ENCODE assay signal across 12 cellular contexts in genomic region chr1:47225430-47226100, GRCh38. TPM values are rescaled to one million over a fixed set of nuclear protein-coding genes. Genes with fewer than 3 reads are reported as not detected.
DNase-seq lines count a peak whose midpoint lies in the region; ATAC-seq, FAIRE-seq and TF ChIP-seq lines count a peak whose summit lies in the region.
"Had no signal": no experiment of that assay in that cellular context is flagged by ENCODE, and none has a peak within 500 bp of the region (broad histone marks: within the 10 kb centered on the region; RNA-seq: fewer than 3 reads in every experiment).

No MANE protein-coding gene starts in this region.

- H3K36me3 ChIP-seq in heart right ventricle, result no peaks in the 10 kb centered on the region
- H3K36me3 ChIP-seq in mucosa of descending colon (ENCODE audit: low read depth), result no peaks in the 10 kb centered on the region

- H3K36me3 Mint-ChIP-seq in central memory CD8-positive, alpha-beta T cell (ENCODE audit: insufficient read depth), result peaks cover 3% of the 10 kb centered on the region

- H3K4me1 Mint-ChIP-seq in central memory CD8-positive, alpha-beta T cell, result peaks cover 10% of the 10 kb centered on the region

- no peak overlapping the region for H3K27ac Mint-ChIP-seq in central memory CD8-positive, alpha-beta T cell (ENCODE audit: low read depth)

- H3K4me3 ChIP-seq in heart right ventricle, result peak overlapping the region in 9 of 10 donors; percentile 30 to 46 (median 37)
- H3K4me3 ChIP-seq in mucosa of descending colon, result no peak overlapping the region

- DNase-seq in heart right ventricle, result no peak
- DNase-seq in cardiac septum (ENCODE audit: low spot score), result no peak
- no peak for DNase-seq in central memory CD8-positive, alpha-beta T cell (ENCODE audit: low spot score in 2 of 2)
- no peak for DNase-seq in mucosa of descending colon
- DNase-seq in urothelium cell line (ENCODE audit: low spot score), result peak; percentile 50
- DNase-seq in cerebellum (ENCODE audit: low spot score), result no peak
- DNase-seq in GM19238 (ENCODE audit: insufficient read length, low spot score), result no peak
- DNase-seq in GDM1 (lab: John Stamatoyannopoulos, UW), result no peak
- DNase-seq: activated T-cell treated with anti-CD3 and anti-CD28 coated beads, Interleukin-2, amount 50 U/mL, for 1 hour; NCI-H446 treated with DMSO at 0.1 percent for 48 hours had no signal

- H3K9me3 Mint-ChIP-seq in central memory CD8-positive, alpha-beta T cell, result no peaks in the 10 kb centered on the region

- intact Hi-C loops in heart right ventricle (cut with DNase I) (no loop called here), cardiac septum (cut with DNase I) (no loop called here), mucosa of descending colon (cut with DNase I, micrococcal nuclease) (no loop called here)

- TF ChIP-seq CTCF in heart right ventricle (IDR thresholded peaks at IDR 0.05), result no peak
- TF ChIP-seq CTCF in mucosa of descending colon (IDR thresholded peaks at IDR 0.05), result no peak

- peaks cover 17 to 91% (median 81%) of the 10 kb centered on the region in 7 donors for H3K27me3 ChIP-seq in heart right ventricle

- peak overlapping the region; percentile 21 for H3K4me3 Mint-ChIP-seq in central memory CD8-positive, alpha-beta T cell

- FAIRE-seq in urothelium cell line (lab: Jason Lieb, UNC), result no peak

- no peaks in the 10 kb centered on the region for H3K9me3 ChIP-seq in heart right ventricle
- H3K9me3 ChIP-seq in mucosa of descending colon, result no peaks in the 10 kb centered on the region

- H3K27me3 Mint-ChIP-seq in central memory CD8-positive, alpha-beta T cell, result no peaks in the 10 kb centered on the region

- ATAC-seq in heart right ventricle (peak in 2 of 8 donors; percentile 10 to 18), mucosa of descending colon (peak; percentile 33)
- no peak for ATAC-seq in central memory CD8-positive, alpha-beta T cell (replicated peaks; ENCODE audit: extremely low read depth, poor library complexity, severe bottlenecking)
- ATAC-seq: HCT116 had no signal

- 1 to 3% methylated on average over 56 to 79 of the region's 79 CpGs for WGBS in heart right ventricle, 2 donors

- peak overlapping the region in 6 of 10 donors; percentile 10 to 62 (median 30) for H3K27ac ChIP-seq in heart right ventricle

- H3K4me1 ChIP-seq in heart right ventricle (peaks cover 4 to 48% (median 34%) of the 10 kb centered on the region in 9 donors), mucosa of descending colon (ENCODE audit: low read depth) (no peaks in the 10 kb centered on the region)

RNA-seq across cellular contexts. Expression of gene TAL1, which starts 6.5 kb away (rescaled TPM):
- total RNA-seq in heart right ventricle (1 to 10 TPM; 1.8 to 5.0 (median 4.0) TPM), cardiac septum (1.9 TPM), mucosa of descending colon (1 to 10 TPM; 1.2 to 3.0 (median 2.4) TPM), cerebellum (2.7 TPM)
- 1 to 10 TPM; 2.4 to 7.4 TPM for polyA plus RNA-seq in heart right ventricle
- total RNA-seq: G401 had no signal

RNA-seq across cellular contexts. Expression of gene PDZK1IP1, which starts 35.7 kb away (rescaled TPM):
- total RNA-seq in heart right ventricle (under 1 TPM in 2 of 10 donors, not detected in 8; 0.44 to 0.78 TPM), cardiac septum (not detected), mucosa of descending colon (100 to 1,000 TPM in 1 of 3 donors, 10 to 100 TPM in 2; 40.9 to 173 (median 64.4) TPM), cerebellum (not detected)
- under 1 TPM; 0.23 to 0.51 TPM for polyA plus RNA-seq in heart right ventricle
- total RNA-seq: G401 had no signal

Comparison
In these comparisons a context has a peak if more than half of its experiments do, and no peak if none do; other contexts are left out.
1. RNA of gene PDZK1IP1, which starts 35.7 kb away (total RNA-seq): 40.9 to 173 TPM in mucosa of descending colon; not detected in cardiac septum (single experiment), 0.44 to 0.78 TPM in heart right ventricle and not detected in cerebellum (single experiment); every median in the first group is over 10 times any median in the second.